Comparison of ENCODE assay signal across 1 cellular context in the genomic region with DNA sequence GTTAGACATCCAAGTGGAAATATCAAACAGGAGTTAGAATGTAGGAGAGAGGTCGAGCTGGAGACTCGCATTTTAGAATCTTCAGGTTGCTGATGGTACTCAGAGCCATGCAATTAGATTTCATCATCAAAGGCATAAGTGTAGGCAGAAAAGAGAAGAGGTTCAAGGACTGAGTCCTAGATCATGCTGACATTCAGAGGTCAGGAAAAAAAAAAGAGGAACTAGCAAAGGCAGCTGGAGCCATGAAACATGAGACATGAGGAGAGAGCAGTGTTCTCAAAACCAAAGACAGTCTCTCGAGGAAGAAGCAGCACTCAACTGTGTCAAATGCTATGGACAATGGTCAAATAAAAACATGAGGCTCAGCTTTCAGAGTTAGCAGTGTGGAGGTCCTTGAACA.
TF ChIP-seq lines count a peak whose summit lies in the region.

No MANE protein-coding gene starts in this region.

TF ChIP-seq in SK-N-SH treated with all-trans-retinoic acid at 6 μM for 48 hours, 23 proteins besides CTCF, POLR2A, EP300 and RAD21 (continued from another document):
- TF ChIP-seq TCF4 (CRISPR knock-in tag; IDR thresholded peaks at IDR 0.05; ENCODE audit: borderline replicate concordance), result no peak
TF ChIP-seq in SK-N-SH treated with all-trans-retinoic acid at 6 μM for 48 hours: peak in this region for 0.
